1 cellular context compared by ENCODE assay signal in genomic region chr4:3469386-3470243, GRCh38.
TF ChIP-seq lines count a peak whose summit lies in the region.

No MANE protein-coding gene starts in this region.

TF ChIP-seq in SK-N-SH, 30 proteins besides CTCF, POLR2A, EP300 and RAD21 (continued from another document):
- TF ChIP-seq REST (IDR thresholded peaks at IDR 0.05; ENCODE audit: low read depth, low read length) (no peak), RFX5 (IDR thresholded peaks at IDR 0.05; ENCODE audit: low read length) (no peak), ELF1 (IDR thresholded peaks at IDR 0.05) (no peak), YY1 (IDR thresholded peaks at IDR 0.05; ENCODE audit: low read depth) (no peak), TEAD4 (IDR thresholded peaks at IDR 0.05; ENCODE audit: borderline replicate concordance, insufficient read depth) (no peak), RXRA (IDR thresholded peaks at IDR 0.05; ENCODE audit: borderline replicate concordance, low read depth) (no peak), POLR2AphosphoS5 (IDR thresholded peaks at IDR 0.05; ENCODE audit: low read depth, low read length) (no peak), EZH2phosphoT487 (IDR thresholded peaks at IDR 0.05; ENCODE audit: borderline replicate concordance, low read depth) (no peak), RCOR1 (IDR thresholded peaks at IDR 0.05; ENCODE audit: low read length) (no peak)
- TF ChIP-seq, protein P1, sequence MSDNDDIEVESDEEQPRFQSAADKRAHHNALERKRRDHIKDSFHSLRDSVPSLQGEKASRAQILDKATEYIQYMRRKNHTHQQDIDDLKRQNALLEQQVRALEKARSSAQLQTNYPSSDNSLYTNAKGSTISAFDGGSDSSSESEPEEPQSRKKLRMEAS (IDR thresholded peaks at IDR 0.05; ENCODE audit: low read depth): no peak
TF ChIP-seq in SK-N-SH: peak in this region for 0.
